Comparison of ENCODE assay signal across 10 cellular contexts in the genomic region with DNA sequence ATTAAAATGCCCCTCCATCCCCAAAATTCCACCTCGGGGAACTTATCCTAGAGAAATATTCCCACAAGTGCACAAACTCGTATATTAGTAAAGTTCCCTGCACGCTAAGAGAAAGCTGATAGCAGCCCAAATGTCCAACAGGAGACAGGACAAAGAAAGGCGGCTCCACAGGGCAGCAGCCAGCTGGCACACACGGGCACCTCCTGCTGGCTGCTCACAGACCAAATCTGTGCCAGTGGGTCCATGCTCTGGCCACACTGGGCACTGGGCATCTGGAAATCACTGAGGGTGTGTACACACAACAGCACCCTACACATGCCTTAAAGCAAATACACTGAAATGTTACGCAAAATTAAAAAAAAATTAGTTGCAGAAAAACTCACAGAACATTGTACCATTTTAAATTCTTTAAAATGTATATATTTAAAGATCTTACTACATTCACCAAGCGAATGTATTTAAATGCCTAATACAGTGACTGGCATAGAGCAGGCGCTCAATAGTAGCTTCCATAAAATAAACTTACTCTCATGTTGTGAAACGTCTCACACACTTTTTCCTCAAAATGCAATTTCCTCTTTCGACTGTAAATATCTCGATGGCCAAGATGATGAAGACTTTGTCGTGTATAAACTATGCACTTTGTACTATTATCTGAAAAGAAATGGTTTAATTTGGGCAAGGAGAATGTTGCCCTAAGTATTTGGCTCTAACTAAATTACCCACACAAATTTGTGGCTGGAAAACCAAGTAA. TPM values are rescaled to one million over a fixed set of nuclear protein-coding genes. Genes with fewer than 3 reads are reported as not detected.
DNase-seq lines count a peak whose midpoint lies in the region; ATAC-seq and TF ChIP-seq lines count a peak whose summit lies in the region.
"Had no signal": no experiment of that assay in that cellular context is flagged by ENCODE, and none has a peak within 500 bp of the region (broad histone marks: within the 10 kb centered on the region; RNA-seq: fewer than 3 reads in every experiment).

No MANE protein-coding gene starts in this region.

- peak; percentile 13 for DNase-seq in DMS 273 (lab: John Stamatoyannopoulos, UW; ENCODE audit: unreplicated experiment)
- no peak for DNase-seq in DMS 273 treated with DMSO at 0.1 percent for 48 hours (lab: John Stamatoyannopoulos, UW)
- peak; percentile 16 for DNase-seq in SIG-M5 (lab: John Stamatoyannopoulos, UW)
- DNase-seq in stomach = no peak
- DNase-seq in activated gamma-delta T cell (lab: John Stamatoyannopoulos, UW) = no peak
- DNase-seq: activated T-cell treated with anti-CD3 and anti-CD28 coated beads, Interleukin-2, amount 50 U/mL, for 48 hours; stimulated activated CD4-positive, alpha-beta T cell treated with anti-CD3 and anti-CD28 coated beads, Interleukin-4, amount 100 ng/mL, for 24 hours had no signal

- H3K4me3 ChIP-seq in gastroesophageal sphincter (no peak overlapping the region), stomach (no peak overlapping the region)

- H3K27me3 ChIP-seq in gastroesophageal sphincter = no peaks in the 10 kb centered on the region
- H3K27me3 ChIP-seq in stomach = no peaks in the 10 kb centered on the region

- H3K4me1 ChIP-seq in gastroesophageal sphincter = peaks cover 7 to 90% (median 12%) of the 10 kb centered on the region in 3 donors
- peaks cover 4 to 73% (median 34%) of the 10 kb centered on the region in 4 donors for H3K4me1 ChIP-seq in stomach

- H3K9me3 ChIP-seq in gastroesophageal sphincter = no peaks in the 10 kb centered on the region
- no peaks in the 10 kb centered on the region for H3K9me3 ChIP-seq in stomach

- H3K36me3 ChIP-seq in gastroesophageal sphincter = no peaks in the 10 kb centered on the region
- H3K36me3 ChIP-seq in stomach = no peaks in the 10 kb centered on the region

- TF ChIP-seq EP300 in gastroesophageal sphincter (IDR thresholded peaks at IDR 0.05) = no peak
- no peak for TF ChIP-seq EP300 in stomach (IDR thresholded peaks at IDR 0.05)

- TF ChIP-seq POLR2A in gastroesophageal sphincter (IDR thresholded peaks at IDR 0.05) (no peak), stomach (IDR thresholded peaks at IDR 0.05) (no peak)

- intact Hi-C loops in stomach (cut with DNase I; ENCODE audit: low total_unique reads) = no loop called here

- 75 to 82% methylated on average over 9 to 12 of the region's 12 CpGs for WGBS in gastroesophageal sphincter (ENCODE audit: low coverage in 1 of 2), 2 donors
- WGBS in stomach, 5 donors = 70 to 79% (median 74%) methylated on average over 12 of the region's 12 CpGs

- H3K27ac ChIP-seq in gastroesophageal sphincter = peak overlapping the region in 3 of 4 donors; percentile 64 to 78 (median 68)
- peak overlapping the region in 4 of 5 donors; percentile 66 to 79 (median 74) for H3K27ac ChIP-seq in stomach

- ATAC-seq in gastroesophageal sphincter (no peak), GM21447 (IDR thresholded peaks at IDR 0.05; ENCODE audit: unreplicated experiment) (no peak), GM18517 (IDR thresholded peaks at IDR 0.05; ENCODE audit: unreplicated experiment) (no peak)

- peak in 1 of 4 experiments; percentile 8 for TF ChIP-seq CTCF in gastroesophageal sphincter (IDR thresholded peaks at IDR 0.05)
- no peak for TF ChIP-seq CTCF in stomach (IDR thresholded peaks at IDR 0.05)

RNA-seq across cellular contexts. Expression of a gene that starts 19.4 kb away (rescaled TPM):
- 10 to 100 TPM; 17.8 to 43.8 (median 29.9) TPM for total RNA-seq in gastroesophageal sphincter
- 10 to 100 TPM; 12.8 to 25.9 (median 17.0) TPM for total RNA-seq in stomach
- 1 to 10 TPM; 2.3 to 6.9 (median 3.2) TPM for polyA plus RNA-seq in stomach

Comparison
In these comparisons a context has a peak if more than half of its experiments do, and no peak if none do; other contexts are left out.
1. DNase-seq: peak in DMS 273 (single experiment) and SIG-M5 (single experiment); none in DMS 273 treated with DMSO at 0.1 percent for 48 hours (single experiment), stomach (single experiment) and activated gamma-delta T cell (single experiment).